29 cellular contexts compared by ENCODE assay signal in genomic region chr6:17408081-17408480, GRCh38. TPM values are rescaled to one million over a fixed set of nuclear protein-coding genes. Genes with fewer than 3 reads are reported as not detected.
"Had no signal": no experiment of that assay in that cellular context is flagged by ENCODE, and none has a peak within 500 bp of the region (broad histone marks: within the 10 kb centered on the region; RNA-seq: fewer than 3 reads in every experiment).

No MANE protein-coding gene starts in this region.

- ATAC-seq: activated CD4-positive, CD25-positive, alpha-beta regulatory T cell treated with anti-CD3 and anti-CD28 coated beads, Interleukin-2, amount 50 U/mL, for 24 hours; gastroesophageal sphincter; lower lobe of right lung; natural killer cell; sciatic nerve; stimulated activated naive CD8-positive, alpha-beta T cell treated with anti-CD3 and anti-CD28 coated beads, Interleukin-15, Interleukin-2, amounts not matched to agents 100 U/mL and 50 U/mL, for 24 hours; T-helper 17 cell had no signal

- H3K4me3 ChIP-seq: colonic mucosa, dorsolateral prefrontal cortex, gastroesophageal sphincter, lower lobe of right lung, neural progenitor cell, skin epidermis, upper lobe of left lung, vagina had no signal

- DNase-seq: activated CD4-positive, alpha-beta T cell treated with anti-CD3 and anti-CD28 coated beads for 48 hours; activated CD4-positive, alpha-beta T cell treated with anti-CD3 and anti-CD28 coated beads, Interleukin-2, amount 50 U/mL, for 48 hours; activated CD8-positive, alpha-beta memory T cell treated with anti-CD3 and anti-CD28 coated beads for 24 hours; activated CD8-positive, alpha-beta memory T cell treated with anti-CD3 and anti-CD28 coated beads, Interleukin-2, amount 50 U/mL, for 4 hours; activated gamma-delta T cell treated with Interleukin-2 at 50 U/mL for 16 hours; activated naive CD4-positive, alpha-beta T cell treated with anti-CD3 and anti-CD28 coated beads, Interleukin-2, amount 50 U/mL, for 16 hours; activated T-cell treated with anti-CD3 and anti-CD28 coated beads, Interleukin-2, amount 50 U/mL, for 24 hours; amniotic stem cell; colonic mucosa; dorsolateral prefrontal cortex; effector memory CD4-positive, alpha-beta T cell; head of caudate nucleus; lower lobe of right lung; mesenchymal stem cell; natural killer cell; occipital lobe; stimulated activated CD4-positive, alpha-beta T cell treated with anti-CD3 and anti-CD28 coated beads, Interleukin-12 subunit alpha, Interleukin-12 subunit beta, amount 100 ng/mL, for 4 hours; stimulated activated CD4-positive, alpha-beta T cell treated with anti-CD3 and anti-CD28 coated beads, Interleukin-4, amount 100 ng/mL, for 1 hour; stimulated activated naive CD8-positive, alpha-beta T cell treated with anti-CD3 and anti-CD28 coated beads, Interleukin-15, Interleukin-2, amounts not matched to agents 100 U/mL and 50 U/mL, for 24 hours; T-helper 17 cell; T1000; upper lobe of left lung; WERI-Rb-1 had no signal

- H3K27me3 ChIP-seq: colonic mucosa, dorsolateral prefrontal cortex, gastroesophageal sphincter, neural progenitor cell, upper lobe of left lung, vagina had no signal

- H3K4me1 ChIP-seq: colonic mucosa, lower lobe of right lung, neural progenitor cell, upper lobe of left lung, vagina had no signal

- H3K36me3 ChIP-seq: colonic mucosa, gastroesophageal sphincter, lower lobe of right lung, neural progenitor cell, upper lobe of left lung, vagina, WERI-Rb-1 had no signal

- H3K9me3 ChIP-seq: colonic mucosa, gastroesophageal sphincter, lower lobe of right lung, upper lobe of left lung, vagina had no signal

- H3K27ac ChIP-seq: colonic mucosa, dorsolateral prefrontal cortex, lower lobe of right lung, neural progenitor cell, skin epidermis, upper lobe of left lung, vagina, WERI-Rb-1 had no signal

RNA-seq across cellular contexts. Expression of gene CAP2, which starts 14.7 kb away (rescaled TPM):
- total RNA-seq: natural killer cell, T-helper 17 cell had no signal
